In genomic region chr19:39402417-39403297, GRCh38 we compare ENCODE assay signal across 8 cellular contexts. TPM values are rescaled to one million over a fixed set of nuclear protein-coding genes. Genes with fewer than 3 reads are reported as not detected.
DNase-seq lines count a peak whose midpoint lies in the region; ATAC-seq, FAIRE-seq and TF ChIP-seq lines count a peak whose summit lies in the region.

No MANE protein-coding gene starts in this region.

- peak overlapping the region; percentile 96 to 97 for H3K9ac ChIP-seq in stomach smooth muscle (ENCODE audit: low read length in 2 of 2)

- H3K36me3 Mint-ChIP-seq in activated naive CD4-positive, alpha-beta T cell treated with anti-CD3 and anti-CD28 coated beads for 36 hours (ENCODE audit: low read depth), result peaks cover 17% of the 10 kb centered on the region

- H3K27me3 Mint-ChIP-seq in activated naive CD4-positive, alpha-beta T cell treated with anti-CD3 and anti-CD28 coated beads for 36 hours (ENCODE audit: low read depth), result no peaks in the 10 kb centered on the region

- ATAC-seq in GM18870 (IDR thresholded peaks at IDR 0.05; ENCODE audit: unreplicated experiment), result peak; percentile 11

- TF ChIP-seq CTCF in AG04449 (IDR thresholded peaks at IDR 0.05; ENCODE audit: insufficient read depth, low read length, missing control alignments), result no peak

- H3K4me1 Mint-ChIP-seq in activated naive CD4-positive, alpha-beta T cell treated with anti-CD3 and anti-CD28 coated beads for 36 hours (ENCODE audit: low read depth), result peaks cover 69% of the 10 kb centered on the region

- H3K4me3 ChIP-seq in AG04449 (ENCODE audit: low read depth, low read length), result peak overlapping the region; percentile 55
- peak overlapping the region; percentile 35 for H3K4me3 ChIP-seq in SJSA1
- peak overlapping the region; percentile 50 for H3K4me3 ChIP-seq in neuron (ENCODE audit: low read length)
- H3K4me3 ChIP-seq in stomach smooth muscle (ENCODE audit: low read length in 2 of 2), result peak overlapping the region; percentile 31 to 72

- H3K4me3 Mint-ChIP-seq in activated naive CD4-positive, alpha-beta T cell treated with anti-CD3 and anti-CD28 coated beads for 36 hours, result peak overlapping the region; percentile 84

- H3K27ac Mint-ChIP-seq in activated naive CD4-positive, alpha-beta T cell treated with anti-CD3 and anti-CD28 coated beads for 36 hours, result peak overlapping the region; percentile 93

- H2AFZ ChIP-seq in neuron (ENCODE audit: low read depth, low read length), result no peak overlapping the region

- intact Hi-C loops in activated naive CD4-positive, alpha-beta T cell treated with anti-CD3 and anti-CD28 coated beads for 36 hours (cut with micrococcal nuclease), result loop anchor here (1.0 to 10.0 kb wide), 4 partner anchors 10 to 1212 kb away; partner anchors contain the start of genes MED29, PAF1, PLEKHG2 and SERTAD1

- H3K36me3 ChIP-seq in SJSA1 (peaks cover 17% of the 10 kb centered on the region), neuron (ENCODE audit: insufficient read depth, low read length) (peaks cover 3% of the 10 kb centered on the region), stomach smooth muscle (ENCODE audit: control insufficient read depth in 2 of 2, insufficient read depth in 2 of 2, low read length in 2 of 2) (peaks cover 3 to 7% of the 10 kb centered on the region in 2 donors)

- DNase-seq in AG04449 (ENCODE audit: low read depth, low spot score) (no peak), SJSA1 (ENCODE audit: low read depth in 1 of 2, low spot score in 2 of 2) (peak; percentile 84 to 93), frontal cortex (ENCODE audit: low spot score in 2 of 2) (peak; percentile 67 to 84)
- peak; percentile 94 for DNase-seq in activated naive CD4-positive, alpha-beta T cell treated with anti-CD3 and anti-CD28 coated beads for 36 hours

- no peak for TF ChIP-seq RAD21 in Ishikawa (IDR thresholded peaks at IDR 0.05; ENCODE audit: low read depth)

- 0 out of 2 replicates have a peak, but pooled peaks have one; percentile 24 for TF ChIP-seq EP300 in Ishikawa (IDR thresholded peaks at IDR 0.05; ENCODE audit: borderline replicate concordance)

- no peaks in the 10 kb centered on the region for H3K9me3 ChIP-seq in SJSA1 (replicated peaks)
- H3K9me3 ChIP-seq in neuron (ENCODE audit: low read length), result no peaks in the 10 kb centered on the region
- no peaks in the 10 kb centered on the region for H3K9me3 ChIP-seq in stomach smooth muscle (ENCODE audit: control insufficient read depth in 2 of 2, low read length in 2 of 2)

- H3K4me1 ChIP-seq in SJSA1 (replicated peaks), result peaks cover 49% of the 10 kb centered on the region
- peaks cover 36% of the 10 kb centered on the region for H3K4me1 ChIP-seq in neuron (ENCODE audit: insufficient read depth, low read length)
- H3K4me1 ChIP-seq in stomach smooth muscle (ENCODE audit: control insufficient read depth, insufficient read depth, low read length), result peaks cover 53% of the 10 kb centered on the region

- POLR2A ChIA-PET in AG04449 (lab: Yijun Ruan, JAX), result interaction anchor here (0.9 to 1.8 kb wide), 6 partner anchors 9 to 78 kb away, joined by 3 to 8 read pairs (median 6); partner anchors contain the start of genes MED29, PAF1, PLEKHG2 and RPS16

- H3K27me3 ChIP-seq in SJSA1 (replicated peaks) (no peaks in the 10 kb centered on the region), neuron (ENCODE audit: insufficient read depth, low read length) (no peaks in the 10 kb centered on the region), stomach smooth muscle (ENCODE audit: control insufficient read depth in 1 of 2, insufficient read depth in 2 of 2, low read length in 2 of 2) (no peaks in the 10 kb centered on the region)

- H3K27ac ChIP-seq in SJSA1 (peak overlapping the region; percentile 96), stomach smooth muscle (ENCODE audit: low read length) (peak overlapping the region; percentile 100)

- no peaks in the 10 kb centered on the region for H3K9me3 Mint-ChIP-seq in activated naive CD4-positive, alpha-beta T cell treated with anti-CD3 and anti-CD28 coated beads for 36 hours

- CTCF ChIA-PET in AG04449 (lab: Yijun Ruan, JAX), result interaction anchor here (1.1 to 3.6 kb wide), 3 partner anchors 9 to 11 kb away, joined by 7 to 26 read pairs (median 22); partner anchors contain the start of genes MED29, PAF1 and PLEKHG2
- CTCF ChIA-PET in activated naive CD4-positive, alpha-beta T cell treated with anti-CD3 and anti-CD28 coated beads for 36 hours (lab: Charles Lee), result interaction anchor here (4.7 kb wide), 1 partner anchor 9 kb away, joined by 45 read pairs; the partner anchor contains the start of gene PLEKHG2

- FAIRE-seq in frontal cortex (lab: Jason Lieb, UNC), result no peak

TF ChIP-seq in Ishikawa, 13 proteins besides CTCF, POLR2A, EP300 and RAD21:
- TF ChIP-seq YY1 (IDR thresholded peaks at IDR 0.05; ENCODE audit: low read depth) (no peak), REST (IDR thresholded peaks at IDR 0.05; ENCODE audit: low read depth) (no peak), CEBPB (IDR thresholded peaks at IDR 0.05) (no peak), TEAD4 (IDR thresholded peaks at IDR 0.05) (peak; percentile 48), TCF12 (IDR thresholded peaks at IDR 0.05; ENCODE audit: low read depth) (peak; percentile 65; the same call in 1 of the 2 replicates), FOXM1 (IDR thresholded peaks at IDR 0.05; ENCODE audit: borderline replicate concordance, low read depth) (no peak), CREB1 (IDR thresholded peaks at IDR 0.05; ENCODE audit: low read depth) (no peak), TAF1 (IDR thresholded peaks at IDR 0.05; ENCODE audit: low read depth) (0 out of 2 replicates have a peak, but pooled peaks have one; percentile 23), EGR1 (IDR thresholded peaks at IDR 0.05) (peak; percentile 100), NFIC (IDR thresholded peaks at IDR 0.05) (0 out of 2 replicates have a peak, but pooled peaks have one; percentile 31), ZBTB7A (IDR thresholded peaks at IDR 0.05; ENCODE audit: low read depth) (peak; percentile 98)
- TF ChIP-seq, protein P1, sequence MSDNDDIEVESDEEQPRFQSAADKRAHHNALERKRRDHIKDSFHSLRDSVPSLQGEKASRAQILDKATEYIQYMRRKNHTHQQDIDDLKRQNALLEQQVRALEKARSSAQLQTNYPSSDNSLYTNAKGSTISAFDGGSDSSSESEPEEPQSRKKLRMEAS (IDR thresholded peaks at IDR 0.05), result peak; percentile 98
- TF ChIP-seq, protein P2, sequence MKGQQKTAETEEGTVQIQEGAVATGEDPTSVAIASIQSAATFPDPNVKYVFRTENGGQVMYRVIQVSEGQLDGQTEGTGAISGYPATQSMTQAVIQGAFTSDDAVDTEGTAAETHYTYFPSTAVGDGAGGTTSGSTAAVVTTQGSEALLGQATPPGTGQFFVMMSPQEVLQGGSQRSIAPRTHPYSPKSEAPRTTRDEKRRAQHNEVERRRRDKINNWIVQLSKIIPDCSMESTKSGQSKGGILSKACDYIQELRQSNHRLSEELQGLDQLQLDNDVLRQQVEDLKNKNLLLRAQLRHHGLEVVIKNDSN (IDR thresholded peaks at IDR 0.05), result peak; percentile 77

RNA-seq across cellular contexts. Expression of gene ZFP36, which starts 4.0 kb away (rescaled TPM):
- total RNA-seq in SJSA1 (2014; rRNA removed; shearing (Covaris generic)), result 2.0 and 4.3 TPM in 2 replicates
- 100 to 1,000 TPM; 113 to 116 TPM for total RNA-seq in activated naive CD4-positive, alpha-beta T cell treated with anti-CD3 and anti-CD28 coated beads for 36 hours
- total RNA-seq in frontal cortex, result 0.41 TPM

RNA-seq across cellular contexts. Expression of gene PLEKHG2, which starts 9.8 kb away (rescaled TPM):
- 8.6 and 17.9 TPM in 2 replicates for total RNA-seq in SJSA1 (2014; rRNA removed; shearing (Covaris generic))
- total RNA-seq in activated naive CD4-positive, alpha-beta T cell treated with anti-CD3 and anti-CD28 coated beads for 36 hours, result 10 to 100 TPM; 27.3 to 34.6 TPM
- total RNA-seq in frontal cortex, result 17.5 TPM

RNA-seq across cellular contexts. Expression of gene MED29, which starts 11.5 kb away (rescaled TPM):
- total RNA-seq in SJSA1 (2014; rRNA removed; shearing (Covaris generic)), result 24.3 and 38.9 TPM in 2 replicates
- total RNA-seq in activated naive CD4-positive, alpha-beta T cell treated with anti-CD3 and anti-CD28 coated beads for 36 hours, result 10 to 100 TPM; 18.0 to 18.5 TPM
- total RNA-seq in frontal cortex, result 9.8 TPM

RNA-seq across cellular contexts. Expression of gene PAF1, which starts 11.8 kb away (rescaled TPM):
- 55.2 and 61.6 TPM in 2 replicates for total RNA-seq in SJSA1 (2014; rRNA removed; shearing (Covaris generic))
- 10 to 100 TPM; 31.9 to 34.9 TPM for total RNA-seq in activated naive CD4-positive, alpha-beta T cell treated with anti-CD3 and anti-CD28 coated beads for 36 hours
- 36.7 TPM for total RNA-seq in frontal cortex

RNA-seq across cellular contexts. Expression of gene RPS16, which starts 33.1 kb away (rescaled TPM):
- total RNA-seq in SJSA1 (2014; rRNA removed; shearing (Covaris generic)), result 54.0 and 69.4 TPM in 2 replicates
- 1,000 to 10,000 TPM; 4,195 to 4,327 TPM for total RNA-seq in activated naive CD4-positive, alpha-beta T cell treated with anti-CD3 and anti-CD28 coated beads for 36 hours
- total RNA-seq in frontal cortex, result 59.1 TPM

Comparison
In these comparisons a context has a peak if more than half of its experiments do, and no peak if none do; other contexts are left out.
1. RNA of gene ZFP36, which starts 4.0 kb away (total RNA-seq): 113 to 116 TPM in activated naive CD4-positive, alpha-beta T cell treated with anti-CD3 and anti-CD28 coated beads for 36 hours; 2.0 to 4.3 TPM in SJSA1 and 0.41 TPM in frontal cortex (single experiment); every median in the first group is over 10 times any median in the second.
2. Peak in every context shown above with its lines, with median percentiles within 50 percentile points of each other: H3K4me3 ChIP-seq.